ENCODE assay signal across 29 cellular contexts in genomic region chr4:120926358-120927025, GRCh38. TPM values are rescaled to one million over a fixed set of nuclear protein-coding genes. Genes with fewer than 3 reads are reported as not detected.
"Had no signal": no experiment of that assay in that cellular context is flagged by ENCODE, and none has a peak within 500 bp of the region (broad histone marks: within the 10 kb centered on the region; RNA-seq: fewer than 3 reads in every experiment).

No MANE protein-coding gene starts in this region.

- DNase-seq: hypothalamus; immature natural killer cell; kidney; left colon; left lung; lower lobe of right lung; mammary epithelial cell; mesenchymal stem cell; naive B cell; natural killer cell; nephron progenitor cell; occipital lobe; psoas muscle; right lobe of liver; stimulated activated CD4-positive, alpha-beta T cell treated with anti-CD3 and anti-CD28 coated beads, Interleukin-1b, Interleukin-23, amount 100 ng/mL, for 48 hours; stimulated activated CD4-positive, alpha-beta T cell treated with anti-CD3 and anti-CD28 coated beads, Interleukin-4, amount 100 ng/mL, for 1 hour; stimulated activated naive B cell treated with anti-CD40 and anti-IgM and Interleukin-4, amounts not matched to agents 10 μg/mL and 1 μg/mL and 100 μg/mL, for 72 hours; stimulated activated naive CD8-positive, alpha-beta T cell treated with anti-CD3 and anti-CD28 coated beads, Interleukin-15, Interleukin-2, amounts not matched to agents 100 U/mL and 50 U/mL, for 24 hours; stomach; testis; thyroid gland; transverse colon; upper lobe of left lung had no signal

- H3K27ac ChIP-seq: left lung, lower lobe of right lung, neural progenitor cell, neutrophil, parathyroid adenoma, psoas muscle, right atrium auricular region, right lobe of liver, stomach, testis, thyroid gland, transverse colon, upper lobe of left lung, vagina had no signal

- H3K36me3 ChIP-seq: left lung, lower lobe of right lung, neural progenitor cell, neutrophil, right atrium auricular region, right lobe of liver, stomach, thyroid gland, transverse colon, upper lobe of left lung, vagina had no signal

- H3K27me3 ChIP-seq: neural progenitor cell, right atrium auricular region, testis, thyroid gland, transverse colon, vagina had no signal

- H3K4me1 ChIP-seq: parathyroid adenoma, psoas muscle, right lobe of liver had no signal

- H3K9me3 ChIP-seq: left lung, lower lobe of right lung, neutrophil, psoas muscle, right atrium auricular region, right lobe of liver, stomach, testis, thyroid gland, transverse colon, upper lobe of left lung, vagina had no signal

- H3K9ac ChIP-seq: neural progenitor cell, parathyroid adenoma had no signal

- H3K4me3 ChIP-seq: left lung, lower lobe of right lung, neural progenitor cell, psoas muscle, right atrium auricular region, right lobe of liver, smooth muscle cell, stomach, testis, thyroid gland, transverse colon, upper lobe of left lung, vagina had no signal

RNA-seq across cellular contexts. Expression of gene PRDM5, which starts 4.0 kb away (rescaled TPM):
- total RNA-seq: natural killer cell had no signal
